Comparison of ENCODE assay signal across 16 cellular contexts in genomic region chr12:70044170-70044569, GRCh38.
A peak's percentile ranks its signal among the peaks of the same experiment; 100 is the strongest.
DNase-seq lines count a peak whose midpoint lies in the region; TF ChIP-seq lines count a peak whose summit lies in the region.
"Had no signal": no experiment of that assay in that cellular context is flagged by ENCODE, and none has a peak within 500 bp of the region (broad histone marks: within the 10 kb centered on the region; RNA-seq: fewer than 3 reads in every experiment).

No MANE protein-coding gene starts in this region.

- no peaks in the 10 kb centered on the region for H3K36me3 ChIP-seq in brain microvascular endothelial cell (replicated peaks)
- H3K36me3 ChIP-seq: HAP-1 had no signal

- H3K4me3 ChIP-seq in brain microvascular endothelial cell (ENCODE audit: low read depth, low read length) (no peak overlapping the region), fibroblast of the aortic adventitia (ENCODE audit: low read depth, low read length) (no peak overlapping the region)
- H3K4me3 ChIP-seq: GM12878, GM23338, HAP-1, SK-N-MC had no signal

- in situ Hi-C loops in brain microvascular endothelial cell (cut with HindIII; ENCODE audit: low pct_ligation_motif_present, low sequenced_read_pairs) = no loop called here

- TF ChIP-seq CTCF in brain microvascular endothelial cell (IDR thresholded peaks at IDR 0.05; ENCODE audit: low read depth, low read length, missing control alignments) (no peak), fibroblast of the aortic adventitia (IDR thresholded peaks at IDR 0.05; ENCODE audit: insufficient read depth, low read length) (no peak)

- DNase-seq in Daoy (ENCODE audit: low read depth) (peak; percentile 16), OCI-M1 (lab: John Stamatoyannopoulos, UW) (peak; percentile 18), brain microvascular endothelial cell (peak; percentile 39), fibroblast of the aortic adventitia (ENCODE audit: low read depth) (peak; percentile 36), A172 (ENCODE audit: low spot score) (no peak), 8988T (no peak), NCI-H1417 treated with DMSO at 0.1 percent for 48 hours (lab: John Stamatoyannopoulos, UW) (no peak)
- no peak for DNase-seq in stimulated activated CD4-positive, alpha-beta T cell treated with anti-CD3 and anti-CD28 coated beads, Interleukin-4, amount 100 ng/mL, for 1 hour
- DNase-seq: CD4-positive, CD25-positive, alpha-beta regulatory T cell; Kasumi-1; NCI-H1694 treated with DMSO at 0.1 percent for 48 hours; SHP77 treated with DMSO at 0.1 percent for 48 hours had no signal

- H3K27ac ChIP-seq in brain microvascular endothelial cell = no peak overlapping the region
- H3K27ac ChIP-seq: SK-N-MC had no signal

- H3K27me3 ChIP-seq in brain microvascular endothelial cell (replicated peaks) = no peaks in the 10 kb centered on the region

Comparison
In these comparisons a context has a peak if more than half of its experiments do, and no peak if none do; other contexts are left out.
1. DNase-seq: peak in Daoy (single experiment), OCI-M1 (single experiment), brain microvascular endothelial cell (single experiment) and fibroblast of the aortic adventitia (single experiment); none in A172 (single experiment), stimulated activated CD4-positive, alpha-beta T cell treated with anti-CD3 and anti-CD28 coated beads, Interleukin-4, amount 100 ng/mL, for 1 hour (single experiment), 8988T (single experiment) and NCI-H1417 treated with DMSO at 0.1 percent for 48 hours (single experiment).